Comparison of ENCODE assay signal across 16 cellular contexts in the genomic region with DNA sequence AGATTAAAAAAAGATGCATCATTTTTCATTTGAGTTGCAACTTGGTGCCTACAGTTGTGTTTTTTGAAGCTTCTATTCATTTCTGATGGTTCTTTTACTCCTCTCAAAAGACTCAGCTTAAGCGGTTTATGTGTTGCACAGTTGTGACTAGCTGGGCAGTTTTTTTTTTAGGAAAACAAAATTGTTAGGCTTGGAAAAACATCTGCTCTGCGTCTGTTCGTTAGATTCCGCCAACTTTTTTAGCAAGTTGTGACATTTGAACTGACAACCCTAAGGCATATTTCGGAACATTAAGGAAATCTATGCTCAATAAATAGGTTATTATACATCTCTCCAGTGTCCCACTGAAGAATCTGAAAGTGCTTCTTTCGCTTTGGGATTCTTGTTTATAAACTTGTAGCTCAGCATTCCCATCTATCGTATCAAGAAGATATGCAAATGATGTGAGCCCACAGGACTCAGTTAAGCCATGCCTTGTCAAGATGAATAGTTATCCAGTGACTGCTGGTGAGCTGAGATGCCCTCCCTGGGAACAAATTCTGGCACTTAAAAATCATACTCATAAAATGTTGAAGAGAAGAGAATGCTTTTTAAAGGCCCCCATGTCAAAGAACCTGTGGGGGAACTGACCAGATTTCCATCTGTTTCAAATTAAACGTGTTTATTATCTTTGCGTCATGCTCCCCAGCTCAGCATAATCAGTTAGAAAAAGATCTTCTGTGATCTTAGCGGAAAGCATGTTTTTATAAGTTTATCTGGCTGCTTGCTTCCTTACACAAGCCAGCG.
A peak's percentile ranks its signal among the peaks of the same experiment; 100 is the strongest.
DNase-seq lines count a peak whose midpoint lies in the region; ATAC-seq and TF ChIP-seq lines count a peak whose summit lies in the region.
"Had no signal": no experiment of that assay in that cellular context is flagged by ENCODE, and none has a peak within 500 bp of the region (broad histone marks: within the 10 kb centered on the region; RNA-seq: fewer than 3 reads in every experiment).

No MANE protein-coding gene starts in this region.

- peak overlapping the region; percentile 5; the same call in 1 of the 2 replicates for H3K27ac ChIP-seq in HEK293 (ENCODE audit: extremely low read depth, low read depth, low read length)
- peak overlapping the region; percentile 65 for H3K27ac ChIP-seq in fibroblast of lung (ENCODE audit: insufficient read depth, low read length)
- H3K27ac ChIP-seq in parathyroid adenoma = no peak overlapping the region
- H3K27ac ChIP-seq in testis = peak overlapping the region in 1 of 2 donors; percentile 69
- H3K27ac ChIP-seq: BLaER1, cardiac muscle cell, thyroid gland had no signal

- DNase-seq in AG04449 (ENCODE audit: low read depth, low spot score) = peak; percentile 69
- DNase-seq in fibroblast of lung (ENCODE audit: low read depth in 2 of 2) = peak; percentile 13 to 81
- DNase-seq in testis = no peak
- DNase-seq in NCI-H69 (lab: John Stamatoyannopoulos, UW) = no peak
- DNase-seq: activated CD8-positive, alpha-beta T cell treated with anti-CD3 and anti-CD28 coated beads, Interleukin-2, amount 10 ng/mL, durations not matched to agents 7 days and 5 days; activated gamma-delta T cell; DND-41; KG1; nucleus accumbens; thyroid gland had no signal

- no peaks in the 10 kb centered on the region for H4K20me1 ChIP-seq in fibroblast of lung (ENCODE audit: control insufficient read depth, extremely low read depth, insufficient read depth, low read length)
- H4K20me1 ChIP-seq: BLaER1 had no signal

- 52 to 59% methylated on average over 11 of the region's 11 CpGs for WGBS in testis, 2 donors

- no peaks in the 10 kb centered on the region for H3K79me2 ChIP-seq in fibroblast of lung (ENCODE audit: control insufficient read depth, insufficient read depth, low read length)
- H3K79me2 ChIP-seq in parathyroid adenoma = no peaks in the 10 kb centered on the region

- H3K9ac ChIP-seq in fibroblast of lung (ENCODE audit: insufficient read depth, low read length) (no peak overlapping the region), parathyroid adenoma (no peak overlapping the region)
- H3K9ac ChIP-seq: BLaER1 had no signal

- H3K4me3 ChIP-seq in AG04449 (ENCODE audit: low read depth, low read length) = peak overlapping the region; percentile 4
- H3K4me3 ChIP-seq in HEK293 (ENCODE audit: low read depth, low read length) = no peak overlapping the region
- peak overlapping the region; percentile 24 to 34 (median 29) for H3K4me3 ChIP-seq in fibroblast of lung (replicated peaks in 1 of 4; ENCODE audit: control extremely low read depth in 1 of 4, insufficient read depth in 1 of 4, low read depth in 3 of 4, low read length in 4 of 4)
- H3K4me3 ChIP-seq in parathyroid adenoma (ENCODE audit: low read depth, low read length) = no peak overlapping the region
- no peak overlapping the region for H3K4me3 ChIP-seq in testis
- H3K4me3 ChIP-seq: BLaER1, cardiac muscle cell, thyroid gland had no signal

- CTCF ChIA-PET in AG04449 (lab: Yijun Ruan, JAX) = no interaction called here
- CTCF ChIA-PET in HEK293 (lab: Yijun Ruan, JAX) = interaction anchor here (0.6 kb wide), 1 partner anchor 177 kb away, joined by 3 read pairs; no protein-coding TSS in a partner anchor

- H3K9me3 ChIP-seq in HEK293 (ENCODE audit: control insufficient read depth, insufficient read depth, low read depth, low read length) = no peaks in the 10 kb centered on the region
- no peaks in the 10 kb centered on the region for H3K9me3 ChIP-seq in fibroblast of lung (ENCODE audit: control insufficient read depth, insufficient read depth, low read depth, low read length)
- H3K9me3 ChIP-seq in parathyroid adenoma (ENCODE audit: control insufficient read depth, low read length) = no peaks in the 10 kb centered on the region
- no peaks in the 10 kb centered on the region for H3K9me3 ChIP-seq in testis
- H3K9me3 ChIP-seq: BLaER1, thyroid gland had no signal

- H3K36me3 ChIP-seq in HEK293 (ENCODE audit: control insufficient read depth in 2 of 2, insufficient read depth in 1 of 2, low read length in 2 of 2) (no peaks in the 10 kb centered on the region), fibroblast of lung (ENCODE audit: control insufficient read depth, insufficient read depth, low read length) (no peaks in the 10 kb centered on the region), parathyroid adenoma (ENCODE audit: control insufficient read depth, insufficient read depth, low read length) (no peaks in the 10 kb centered on the region), testis (ENCODE audit: low read depth, missing control alignments) (no peaks in the 10 kb centered on the region)
- H3K36me3 ChIP-seq: BLaER1, cardiac muscle cell, thyroid gland had no signal

- ATAC-seq in HG03457 (IDR thresholded peaks at IDR 0.05; ENCODE audit: unreplicated experiment) = no peak
- no peak for ATAC-seq in HG02610 (IDR thresholded peaks at IDR 0.05; ENCODE audit: unreplicated experiment)
- ATAC-seq: activated CD8-positive, alpha-beta T cell treated with anti-CD3 and anti-CD28 coated beads, Interleukin-2, amount 10 ng/mL, durations not matched to agents 7 days and 5 days had no signal

- TF ChIP-seq POLR2A in testis (IDR thresholded peaks at IDR 0.05) = no peak

- H3K4me2 ChIP-seq in fibroblast of lung (ENCODE audit: extremely low read depth, insufficient read depth, low read length) (peak overlapping the region; percentile 85), parathyroid adenoma (ENCODE audit: low read length) (peak overlapping the region; percentile 14)
- H3K4me2 ChIP-seq: BLaER1 had no signal

- H3K4me1 ChIP-seq in HEK293 (ENCODE audit: control insufficient read depth, insufficient read depth, low read length) (peaks cover 26% of the 10 kb centered on the region), fibroblast of lung (ENCODE audit: control insufficient read depth, extremely low read depth, insufficient read depth, low read length) (peaks cover 9% of the 10 kb centered on the region), parathyroid adenoma (no peaks in the 10 kb centered on the region), testis (peaks cover 3% of the 10 kb centered on the region)
- H3K4me1 ChIP-seq: BLaER1, thyroid gland had no signal

- H3K27me3 ChIP-seq in fibroblast of lung (ENCODE audit: control insufficient read depth, insufficient read depth, low read length) (no peaks in the 10 kb centered on the region), parathyroid adenoma (ENCODE audit: control insufficient read depth, insufficient read depth, low read length) (no peaks in the 10 kb centered on the region), testis (no peaks in the 10 kb centered on the region)
- H3K27me3 ChIP-seq: BLaER1, cardiac muscle cell, thyroid gland had no signal

- TF ChIP-seq CTCF in AG04449 (IDR thresholded peaks at IDR 0.05; ENCODE audit: insufficient read depth, low read length, missing control alignments) = no peak
- no peak for TF ChIP-seq CTCF in HEK293 (tag by site-specific recombination; IDR thresholded peaks at IDR 0.05)
- no peak for TF ChIP-seq CTCF in fibroblast of lung (conservative IDR thresholded peaks at IDR 0.05 in 1 of 2, IDR thresholded peaks at IDR 0.05 in 1 of 2; ENCODE audit: low read depth in 1 of 2, low read length in 2 of 2)
- no peak for TF ChIP-seq CTCF in parathyroid adenoma (IDR thresholded peaks at IDR 0.05)
- no peak for TF ChIP-seq CTCF in testis (IDR thresholded peaks at IDR 0.05)

- POLR2A ChIA-PET in AG04449 (lab: Yijun Ruan, JAX) = interaction anchor here (0.7 to 1.2 kb wide), 3 partner anchors 9 to 69 kb away, joined by 3 read pairs; no protein-coding TSS in a partner anchor
- POLR2A ChIA-PET in HEK293 (lab: Yijun Ruan, JAX) = no interaction called here

- H2AFZ ChIP-seq in fibroblast of lung (ENCODE audit: low read length) (peak overlapping the region; percentile 7), parathyroid adenoma (peak overlapping the region; percentile 13)

- intact Hi-C loops in testis (cut with DNase I; ENCODE audit: low total_unique reads) = no loop called here

TF ChIP-seq in HEK293, 187 proteins besides CTCF, POLR2A, EP300 and RAD21 (continues in another document):
- no peak for TF ChIP-seq ZNF423 (tag by site-specific recombination; IDR thresholded peaks at IDR 0.05)
- no peak for TF ChIP-seq ZNF274 (IDR thresholded peaks at IDR 0.05; ENCODE audit: low read length)
- no peak for TF ChIP-seq ZNF274 (tag by site-specific recombination; IDR thresholded peaks at IDR 0.05; ENCODE audit: borderline replicate concordance)
- TF ChIP-seq HIC1 (tag by site-specific recombination; IDR thresholded peaks at IDR 0.05) = no peak
- TF ChIP-seq ZNF830 (tag by site-specific recombination; IDR thresholded peaks at IDR 0.05; ENCODE audit: low read depth) = no peak
- TF ChIP-seq ZNF768 (tag by site-specific recombination; IDR thresholded peaks at IDR 0.05) = no peak
- no peak for TF ChIP-seq ZNF146 (tag by site-specific recombination; IDR thresholded peaks at IDR 0.05)
- TF ChIP-seq OSR2 (tag by site-specific recombination; IDR thresholded peaks at IDR 0.05) = 0 out of 2 replicates have a peak, but pooled peaks have one; percentile 26
- no peak for TF ChIP-seq ZNF214 (tag by site-specific recombination; IDR thresholded peaks at IDR 0.05; ENCODE audit: borderline replicate concordance)
- no peak for TF ChIP-seq PRDM1 (tag by site-specific recombination; IDR thresholded peaks at IDR 0.05)
- TF ChIP-seq ZNF785 (tag by site-specific recombination; IDR thresholded peaks at IDR 0.05) = no peak
- no peak for TF ChIP-seq ZNF747 (tag by site-specific recombination; IDR thresholded peaks at IDR 0.05)
- no peak for TF ChIP-seq KLF8 (tag by site-specific recombination; IDR thresholded peaks at IDR 0.05)

Comparison
In these comparisons a context has a peak if more than half of its experiments do, and no peak if none do; other contexts are left out.
1. DNase-seq: peak in AG04449 (single experiment) and fibroblast of lung (2 of 2); none in testis (single experiment) and NCI-H69 (single experiment).
2. H3K4me3 ChIP-seq: peak in AG04449 (single experiment) and fibroblast of lung (4 of 4); none in HEK293 (single experiment), parathyroid adenoma (single experiment) and testis (0 of 2).